Comparison of ENCODE assay signal across 8 cellular contexts in genomic region chr3:30605706-30606300, GRCh38. TPM values are rescaled to one million over a fixed set of nuclear protein-coding genes. Genes with fewer than 3 reads are reported as not detected.
DNase-seq lines count a peak whose midpoint lies in the region; ATAC-seq and TF ChIP-seq lines count a peak whose summit lies in the region.

No MANE protein-coding gene starts in this region.

- ATAC-seq in gastroesophageal sphincter (no peak), HG03135 (IDR thresholded peaks at IDR 0.05; ENCODE audit: unreplicated experiment) (no peak)

- H3K36me3 ChIP-seq in GM23248 (ENCODE audit: low read depth) = no peaks in the 10 kb centered on the region
- no peaks in the 10 kb centered on the region for H3K36me3 ChIP-seq in gastroesophageal sphincter
- no peaks in the 10 kb centered on the region for H3K36me3 ChIP-seq in sigmoid colon

- no peaks in the 10 kb centered on the region for H3K9me2 ChIP-seq in GM23248 (ENCODE audit: insufficient read depth)

- no peak for TF ChIP-seq CTCF in WI38 (IDR thresholded peaks at IDR 0.05; ENCODE audit: low read depth, low read length)
- TF ChIP-seq CTCF in gastroesophageal sphincter (IDR thresholded peaks at IDR 0.05) = no peak
- TF ChIP-seq CTCF in sigmoid colon (IDR thresholded peaks at IDR 0.05) = no peak

- H3K4me3 ChIP-seq in GM23248 (peak overlapping the region; percentile 83), WI38 (ENCODE audit: low read depth, low read length) (peak overlapping the region; percentile 89), gastroesophageal sphincter (peak overlapping the region; percentile 88 to 99), sigmoid colon (peak overlapping the region; percentile 80 to 96 (median 92))

- no peak for DNase-seq in GM23248
- no peak for DNase-seq in sigmoid colon
- DNase-seq in NCI-H510A (lab: John Stamatoyannopoulos, UW) = no peak
- no peak for DNase-seq in NCI-H1694 (lab: John Stamatoyannopoulos, UW)
- no peak for DNase-seq in NCI-H187 (lab: John Stamatoyannopoulos, UW)

- H3K4me2 ChIP-seq in GM23248 (ENCODE audit: unreplicated experiment) = peak overlapping the region; percentile 70

- peaks cover 31% of the 10 kb centered on the region for H3F3A ChIP-seq in GM23248 (ENCODE audit: insufficient read depth)

- H3K27ac ChIP-seq in GM23248 (peak overlapping the region; percentile 58), gastroesophageal sphincter (peak overlapping the region; percentile 97 to 100 (median 98)), sigmoid colon (peak overlapping the region; percentile 95 to 99 (median 98))

- H3K79me2 ChIP-seq in GM23248 (ENCODE audit: insufficient read depth) = peaks cover 51% of the 10 kb centered on the region

- peak overlapping the region; percentile 64 for H2AFZ ChIP-seq in GM23248

- no peaks in the 10 kb centered on the region for H3K27me3 ChIP-seq in GM23248 (replicated peaks; ENCODE audit: insufficient read depth)
- no peaks in the 10 kb centered on the region for H3K27me3 ChIP-seq in gastroesophageal sphincter
- no peaks in the 10 kb centered on the region for H3K27me3 ChIP-seq in sigmoid colon

- H3K9me3 ChIP-seq in GM23248 (ENCODE audit: low read depth) (no peaks in the 10 kb centered on the region), gastroesophageal sphincter (no peaks in the 10 kb centered on the region), sigmoid colon (no peaks in the 10 kb centered on the region)

- TF ChIP-seq POLR2A in gastroesophageal sphincter (IDR thresholded peaks at IDR 0.05) (no peak), sigmoid colon (IDR thresholded peaks at IDR 0.05) (no peak)

- intact Hi-C loops in sigmoid colon (cut with DNase I) = loop anchor here (1.0 to 10.0 kb wide), 5 partner anchors 83 to 561 kb away; no protein-coding TSS in a partner anchor

- peak overlapping the region; percentile 91 for H3K9ac ChIP-seq in GM23248

- WGBS in GM23248 (ENCODE audit: low coverage in 1 of 2, low lambda C conversion rate in 2 of 2, missing lambda C conversion rate in 2 of 2), 2 experiments = 36 to 37% methylated on average over 10 of the region's 10 CpGs
- WGBS in gastroesophageal sphincter (ENCODE audit: low coverage in 1 of 2), 2 donors = 25 to 29% methylated on average over 10 of the region's 10 CpGs
- WGBS in sigmoid colon, 2 donors = 11 to 32% methylated on average over 10 of the region's 10 CpGs

- 0 out of 2 replicates have a peak, but pooled peaks cover 3% of the 10 kb centered on the region for H4K20me1 ChIP-seq in GM23248 (ENCODE audit: insufficient read depth)

- TF ChIP-seq EP300 in gastroesophageal sphincter (IDR thresholded peaks at IDR 0.05) (no peak), sigmoid colon (IDR thresholded peaks at IDR 0.05) (no peak)

- in situ Hi-C loops in GM23248 (cut with MboI) = no loop called here

- H3K4me1 ChIP-seq in GM23248 (ENCODE audit: insufficient read depth) (peaks cover 16% of the 10 kb centered on the region), gastroesophageal sphincter (peaks cover 6 to 44% (median 7%) of the 10 kb centered on the region in 3 donors), sigmoid colon (peaks cover 0 to 43% (median 17%) of the 10 kb centered on the region in 4 donors)

RNA-seq across cellular contexts. Expression of gene TGFBR2, which starts 0.6 kb away (rescaled TPM):
- 179 and 188 TPM in 2 replicates for total RNA-seq in GM23248 (2014; rRNA removed; shearing (Covaris generic))
- polyA plus RNA-seq in GM23248 (2016; fragmentation: Nextera tagmentation; extraction: Ambion mirVana) (134 and 135 TPM in 2 replicates), sigmoid colon (10 to 100 TPM in 2 of 3 donors, 1 to 10 TPM in 1; 9.9 to 56.4 (median 32.4) TPM)
- total RNA-seq in gastroesophageal sphincter (100 to 1,000 TPM; 174 to 297 (median 231) TPM), sigmoid colon (100 to 1,000 TPM; 215 to 243 (median 234) TPM)
